15 cellular contexts compared by ENCODE assay signal in the genomic region with DNA sequence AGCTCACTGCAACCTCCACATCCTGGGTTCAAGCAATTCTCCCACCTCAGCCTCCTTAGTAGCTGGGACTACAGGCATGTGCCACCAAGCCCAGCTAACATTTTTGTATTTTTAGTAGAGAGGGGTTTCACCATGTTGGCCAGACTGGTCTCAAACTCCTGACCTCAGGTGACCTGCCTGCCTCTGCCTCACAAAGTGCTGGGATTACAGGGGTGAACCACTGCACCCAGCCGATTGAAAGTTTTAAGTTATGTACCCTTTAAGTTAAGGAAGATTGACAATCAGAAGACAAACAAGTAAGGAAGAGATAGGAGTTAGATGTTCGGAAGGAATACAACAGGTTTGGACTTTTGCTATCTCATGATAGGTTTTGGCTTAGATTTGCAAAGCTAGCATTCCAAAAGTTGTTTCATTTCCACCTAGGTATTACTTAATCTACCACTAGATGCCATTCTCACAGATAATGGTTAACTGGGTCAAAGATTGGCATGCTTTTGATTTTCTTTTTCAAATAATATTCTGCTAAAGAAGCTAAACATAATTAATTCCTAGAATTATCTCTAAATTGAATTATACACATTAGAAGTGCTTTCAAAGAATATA. TPM values are rescaled to one million over a fixed set of nuclear protein-coding genes. Genes with fewer than 3 reads are reported as not detected.
DNase-seq lines count a peak whose midpoint lies in the region; ATAC-seq and TF ChIP-seq lines count a peak whose summit lies in the region.
"Had no signal": no experiment of that assay in that cellular context is flagged by ENCODE, and none has a peak within 500 bp of the region (broad histone marks: within the 10 kb centered on the region; RNA-seq: fewer than 3 reads in every experiment).

No MANE protein-coding gene starts in this region.

- H3K36me3 ChIP-seq in body of pancreas (replicated peaks in 1 of 2; ENCODE audit: insufficient read depth in 1 of 2, low read depth in 2 of 2) (no peaks in the 10 kb centered on the region), liver (ENCODE audit: control insufficient read depth in 4 of 4, insufficient read depth in 3 of 4, low read depth in 1 of 4, low read length in 3 of 4) (no peaks in the 10 kb centered on the region)
- H3K36me3 ChIP-seq: BLaER1 treated with 17β-estradiol and CSF1 and Interleukin-3, amounts not matched to agents 10 nM and 100 nM had no signal

- H3K4me3 ChIP-seq in body of pancreas: no peak overlapping the region
- H3K4me3 ChIP-seq in liver (ENCODE audit: low read depth in 1 of 3, low read length in 3 of 3): peak overlapping the region in 2 of 3 donors; percentile 18 to 22
- H3K4me3 ChIP-seq: BLaER1 treated with 17β-estradiol and CSF1 and Interleukin-3, amounts not matched to agents 10 nM and 100 nM; GM23338 had no signal

- H3K4me1 ChIP-seq in body of pancreas: peaks cover 87% of the 10 kb centered on the region
- H3K4me1 ChIP-seq in liver (ENCODE audit: control insufficient read depth in 4 of 4, insufficient read depth in 4 of 4, low read length in 3 of 4): peaks cover 7 to 74% (median 59%) of the 10 kb centered on the region in 4 donors
- H3K4me1 ChIP-seq: BLaER1 treated with 17β-estradiol and CSF1 and Interleukin-3, amounts not matched to agents 10 nM and 100 nM had no signal

- TF ChIP-seq RAD21 in liver (IDR thresholded peaks at IDR 0.05): no peak

- no peak overlapping the region for H3K9ac ChIP-seq in liver (ENCODE audit: low read depth in 1 of 2, low read length in 2 of 2)
- H3K9ac ChIP-seq: BLaER1 treated with 17β-estradiol and CSF1 and Interleukin-3, amounts not matched to agents 10 nM and 100 nM had no signal

- intact Hi-C loops in body of pancreas (cut with DNase I): no loop called here

- TF ChIP-seq POLR2A in body of pancreas (IDR thresholded peaks at IDR 0.05): no peak

- no peaks in the 10 kb centered on the region for H3K27me3 ChIP-seq in body of pancreas
- H3K27me3 ChIP-seq in liver (ENCODE audit: control insufficient read depth in 4 of 4, insufficient read depth in 4 of 4, low read length in 3 of 4): no peaks in the 10 kb centered on the region
- H3K27me3 ChIP-seq: BLaER1 treated with 17β-estradiol and CSF1 and Interleukin-3, amounts not matched to agents 10 nM and 100 nM had no signal

- no peak for TF ChIP-seq CTCF in body of pancreas (IDR thresholded peaks at IDR 0.05)
- TF ChIP-seq CTCF in liver (IDR thresholded peaks at IDR 0.05; ENCODE audit: low read depth, low read length, missing input control): no peak

- ATAC-seq in body of pancreas (no peak), GM21723 (IDR thresholded peaks at IDR 0.05; ENCODE audit: unreplicated experiment) (no peak), HG03095 (IDR thresholded peaks at IDR 0.05; ENCODE audit: unreplicated experiment) (no peak)
- ATAC-seq: GM23338 had no signal

- H3K9me3 ChIP-seq in body of pancreas (no peaks in the 10 kb centered on the region), liver (ENCODE audit: control insufficient read depth in 4 of 4, low read length in 3 of 4) (no peaks in the 10 kb centered on the region)

- DNase-seq in NCI-H226 (peak; percentile 61), body of pancreas (no peak), NCI-H2029 treated with DMSO at 0.1 percent for 48 hours (lab: John Stamatoyannopoulos, UW) (no peak), NCI-H526 (lab: John Stamatoyannopoulos, UW) (no peak)
- DNase-seq: ACHN; CD4-positive, alpha-beta T cell; DND-41; GDM1; H7; KG1 had no signal

- WGBS in body of pancreas, 2 donors: 17 to 19% methylated on average over 2 of the region's 2 CpGs
- 23% methylated on average over 2 of the region's 2 CpGs for WGBS in liver

- H3K27ac ChIP-seq in body of pancreas (peak overlapping the region; percentile 52 to 74 (median 64)), liver (ENCODE audit: low read depth in 1 of 2, low read length in 2 of 2) (peak overlapping the region; percentile 51 to 60)
- H3K27ac ChIP-seq: BLaER1 treated with 17β-estradiol and CSF1 and Interleukin-3, amounts not matched to agents 10 nM and 100 nM had no signal

TF ChIP-seq in liver, 16 proteins besides CTCF, POLR2A, EP300 and RAD21:
- TF ChIP-seq, protein P1, sequence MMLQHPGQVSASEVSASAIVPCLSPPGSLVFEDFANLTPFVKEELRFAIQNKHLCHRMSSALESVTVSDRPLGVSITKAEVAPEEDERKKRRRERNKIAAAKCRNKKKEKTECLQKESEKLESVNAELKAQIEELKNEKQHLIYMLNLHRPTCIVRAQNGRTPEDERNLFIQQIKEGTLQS (IDR thresholded peaks at IDR 0.05): no peak
- peak; percentile 35 for TF ChIP-seq FOXA2 (IDR thresholded peaks at IDR 0.05)
- TF ChIP-seq, protein P2, sequence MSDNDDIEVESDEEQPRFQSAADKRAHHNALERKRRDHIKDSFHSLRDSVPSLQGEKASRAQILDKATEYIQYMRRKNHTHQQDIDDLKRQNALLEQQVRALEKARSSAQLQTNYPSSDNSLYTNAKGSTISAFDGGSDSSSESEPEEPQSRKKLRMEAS (IDR thresholded peaks at IDR 0.05): peak; percentile 58
- TF ChIP-seq SP1 (IDR thresholded peaks at IDR 0.05): peak; percentile 82
- no peak for TF ChIP-seq JUND (IDR thresholded peaks at IDR 0.05)
- TF ChIP-seq, protein P3, sequence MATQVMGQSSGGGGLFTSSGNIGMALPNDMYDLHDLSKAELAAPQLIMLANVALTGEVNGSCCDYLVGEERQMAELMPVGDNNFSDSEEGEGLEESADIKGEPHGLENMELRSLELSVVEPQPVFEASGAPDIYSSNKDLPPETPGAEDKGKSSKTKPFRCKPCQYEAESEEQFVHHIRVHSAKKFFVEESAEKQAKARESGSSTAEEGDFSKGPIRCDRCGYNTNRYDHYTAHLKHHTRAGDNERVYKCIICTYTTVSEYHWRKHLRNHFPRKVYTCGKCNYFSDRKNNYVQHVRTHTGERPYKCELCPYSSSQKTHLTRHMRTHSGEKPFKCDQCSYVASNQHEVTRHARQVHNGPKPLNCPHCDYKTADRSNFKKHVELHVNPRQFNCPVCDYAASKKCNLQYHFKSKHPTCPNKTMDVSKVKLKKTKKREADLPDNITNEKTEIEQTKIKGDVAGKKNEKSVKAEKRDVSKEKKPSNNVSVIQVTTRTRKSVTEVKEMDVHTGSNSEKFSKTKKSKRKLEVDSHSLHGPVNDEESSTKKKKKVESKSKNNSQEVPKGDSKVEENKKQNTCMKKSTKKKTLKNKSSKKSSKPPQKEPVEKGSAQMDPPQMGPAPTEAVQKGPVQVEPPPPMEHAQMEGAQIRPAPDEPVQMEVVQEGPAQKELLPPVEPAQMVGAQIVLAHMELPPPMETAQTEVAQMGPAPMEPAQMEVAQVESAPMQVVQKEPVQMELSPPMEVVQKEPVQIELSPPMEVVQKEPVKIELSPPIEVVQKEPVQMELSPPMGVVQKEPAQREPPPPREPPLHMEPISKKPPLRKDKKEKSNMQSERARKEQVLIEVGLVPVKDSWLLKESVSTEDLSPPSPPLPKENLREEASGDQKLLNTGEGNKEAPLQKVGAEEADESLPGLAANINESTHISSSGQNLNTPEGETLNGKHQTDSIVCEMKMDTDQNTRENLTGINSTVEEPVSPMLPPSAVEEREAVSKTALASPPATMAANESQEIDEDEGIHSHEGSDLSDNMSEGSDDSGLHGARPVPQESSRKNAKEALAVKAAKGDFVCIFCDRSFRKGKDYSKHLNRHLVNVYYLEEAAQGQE (IDR thresholded peaks at IDR 0.05): no peak
- TF ChIP-seq YY1 (IDR thresholded peaks at IDR 0.05): peak; percentile 58
- TF ChIP-seq RXRA (IDR thresholded peaks at IDR 0.05): peak; percentile 73 to 79
- TF ChIP-seq HNF4G (IDR thresholded peaks at IDR 0.05): peak; percentile 37
- TF ChIP-seq HNF4A (conservative IDR thresholded peaks at IDR 0.05): peak; percentile 81 to 83
- peak in 1 of 2 donors; percentile 30 for TF ChIP-seq GABPA (IDR thresholded peaks at IDR 0.05 in 1 of 2, conservative IDR thresholded peaks at IDR 0.05 in 1 of 2)
TF ChIP-seq in liver: peak in this region for 8.

RNA-seq across cellular contexts. Expression of a gene that starts 35.0 kb away (rescaled TPM):
- total RNA-seq in body of pancreas: 1,000 to 10,000 TPM; 1,064 to 1,447 TPM
- total RNA-seq in liver: 1,000 to 10,000 TPM in 1 of 2 donors, 100 to 1,000 TPM in 1; 720 to 1,079 TPM
- 100 to 1,000 TPM; 401 to 627 TPM for polyA plus RNA-seq in liver

Comparison
In these comparisons a context has a peak if more than half of its experiments do, and no peak if none do; other contexts are left out.
1. H3K4me3 ChIP-seq: peak in liver (2 of 3); none in body of pancreas (0 of 2).